22 cellular contexts compared by ENCODE assay signal in the genomic region with DNA sequence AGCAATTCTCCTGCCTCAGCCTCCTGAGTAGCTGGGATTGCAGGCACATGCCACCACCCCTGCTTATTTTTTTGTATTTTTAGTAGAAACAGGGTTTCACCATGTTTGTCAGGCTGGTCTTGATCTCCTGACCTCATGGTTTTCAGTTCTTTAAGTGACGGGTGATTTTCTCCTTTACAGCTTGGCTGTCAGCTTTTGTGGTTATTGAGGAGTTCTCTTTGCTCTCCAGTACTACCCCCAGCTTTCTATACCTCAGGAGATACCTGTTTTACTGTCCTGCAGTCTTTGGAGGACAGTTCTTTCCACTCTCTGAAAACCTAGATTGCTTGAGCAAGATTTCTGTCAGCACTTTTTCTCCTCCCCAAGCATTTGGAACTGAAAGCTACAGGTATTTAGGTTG.
"Had no signal": no experiment of that assay in that cellular context is flagged by ENCODE, and none has a peak within 500 bp of the region (broad histone marks: within the 10 kb centered on the region; RNA-seq: fewer than 3 reads in every experiment).

No MANE protein-coding gene starts in this region.

- H3K36me3 ChIP-seq: lower lobe of right lung, ovary, right lobe of liver, suprapubic skin, thyroid gland, upper lobe of left lung had no signal

- FAIRE-seq: endometrium, frontal cortex, small intestine, urothelium cell line had no signal

- H3K27ac ChIP-seq: coronary artery, lower lobe of right lung, ovary, right lobe of liver, suprapubic skin, thyroid gland, upper lobe of left lung had no signal

- DNase-seq: effector memory CD8-positive, alpha-beta T cell; immature natural killer cell; islet precursor cell; kidney glomerular epithelial cell; left ventricle myocardium superior; lower lobe of right lung; natural killer cell; occipital lobe; ovary; retina; right lobe of liver; small intestine; stimulated activated CD4-positive, alpha-beta T cell treated with anti-CD3 and anti-CD28 coated beads, Interleukin-15, amount 100 ng/mL, for 24 hours; stimulated activated CD4-positive, alpha-beta T cell treated with anti-CD3 and anti-CD28 coated beads, Interleukin-2, amount 100 ng/mL, for 48 hours; stimulated activated naive B cell treated with anti-CD40 and anti-IgM and Interleukin-4, amounts not matched to agents 10 μg/mL and 1 μg/mL and 100 μg/mL, for 72 hours; thyroid gland; upper lobe of left lung had no signal

- H3K4me1 ChIP-seq: lower lobe of right lung, right lobe of liver, suprapubic skin, thyroid gland had no signal

- ATAC-seq: effector memory CD8-positive, alpha-beta T cell; left ventricle myocardium superior; lower lobe of right lung; natural killer cell; right lobe of liver; stimulated activated naive B cell treated with anti-CD40 and anti-IgM and Interleukin-4, amounts not matched to agents 10 μg/mL and 1 μg/mL and 100 μg/mL, for 72 hours had no signal

- H3K27me3 ChIP-seq: ovary, right lobe of liver, suprapubic skin, thyroid gland, upper lobe of left lung had no signal

- H3K4me3 ChIP-seq: coronary artery, lower lobe of right lung, ovary, right lobe of liver, suprapubic skin, thyroid gland, upper lobe of left lung had no signal

- H3K9me3 ChIP-seq: lower lobe of right lung, ovary, right lobe of liver, suprapubic skin, thyroid gland, upper lobe of left lung had no signal
